Comparison of ENCODE assay signal across 8 cellular contexts in genomic region chr21:33947451-33948095, GRCh38. TPM values are rescaled to one million over a fixed set of nuclear protein-coding genes. Genes with fewer than 3 reads are reported as not detected.
DNase-seq lines count a peak whose midpoint lies in the region; ATAC-seq and TF ChIP-seq lines count a peak whose summit lies in the region.

No MANE protein-coding gene starts in this region.

- peak; percentile 85 for DNase-seq in activated T-helper 1 cell treated with anti-CD3 and anti-CD28 coated beads, Interleukin-12 subunit alpha, Interleukin-12 subunit beta, Interleukin-2, Interleukin-4 antibody, amounts not matched to agents 30 ng/mL and 10 ng/mL and 1 ng/mL, durations not matched to agents 14 hours and 24 hours and 36 hours (ENCODE audit: low spot score)
- DNase-seq in fibroblast of lung (ENCODE audit: low read depth in 2 of 2) (peak; percentile 94 to 98), neural crest cell (ENCODE audit: low read depth, low spot score) (no peak)

- peak overlapping the region in 2 of 4 experiments; percentile 21 to 43 for H3K4me3 ChIP-seq in fibroblast of lung (replicated peaks in 1 of 4; ENCODE audit: control extremely low read depth in 1 of 4, insufficient read depth in 1 of 4, low read depth in 3 of 4, low read length in 4 of 4)
- H3K4me3 ChIP-seq in stomach smooth muscle (ENCODE audit: low read length in 2 of 2), result peak overlapping the region; percentile 42 to 58

- intact Hi-C loops in activated T-helper 1 cell treated with anti-CD3 and anti-CD28 coated beads, Interleukin-12 subunit alpha, Interleukin-12 subunit beta, Interleukin-2, Interleukin-4 antibody, amounts not matched to agents 30 ng/mL and 10 ng/mL and 1 ng/mL, durations not matched to agents 14 hours and 24 hours and 36 hours (cut with micrococcal nuclease), result loop anchor here (1.0 to 10.0 kb wide), 8 partner anchors 11 to 1017 kb away; partner anchors contain the start of gene ATP5PO

- H3K27ac ChIP-seq in C4-2B (peak overlapping the region; percentile 40), fibroblast of lung (ENCODE audit: insufficient read depth, low read length) (peak overlapping the region; percentile 67), stomach smooth muscle (ENCODE audit: low read length) (peak overlapping the region; percentile 90)

- peak overlapping the region; percentile 80 for H3K4me2 ChIP-seq in fibroblast of lung (ENCODE audit: extremely low read depth, insufficient read depth, low read length)

- H3K27ac Mint-ChIP-seq in activated T-helper 1 cell treated with anti-CD3 and anti-CD28 coated beads, Interleukin-12 subunit alpha, Interleukin-12 subunit beta, Interleukin-2, Interleukin-4 antibody, amounts not matched to agents 30 ng/mL and 10 ng/mL and 1 ng/mL, durations not matched to agents 14 hours and 24 hours and 36 hours, result peak overlapping the region; percentile 97
- peak overlapping the region; percentile 98 for H3K27ac Mint-ChIP-seq in neural crest cell (ENCODE audit: unreplicated experiment)

- peaks cover 47% of the 10 kb centered on the region for H3K36me3 Mint-ChIP-seq in activated T-helper 1 cell treated with anti-CD3 and anti-CD28 coated beads, Interleukin-12 subunit alpha, Interleukin-12 subunit beta, Interleukin-2, Interleukin-4 antibody, amounts not matched to agents 30 ng/mL and 10 ng/mL and 1 ng/mL, durations not matched to agents 14 hours and 24 hours and 36 hours (ENCODE audit: low read depth)
- peaks cover 16% of the 10 kb centered on the region for H3K36me3 Mint-ChIP-seq in neural crest cell (ENCODE audit: low read depth)

- H3K4me3 Mint-ChIP-seq in activated T-helper 1 cell treated with anti-CD3 and anti-CD28 coated beads, Interleukin-12 subunit alpha, Interleukin-12 subunit beta, Interleukin-2, Interleukin-4 antibody, amounts not matched to agents 30 ng/mL and 10 ng/mL and 1 ng/mL, durations not matched to agents 14 hours and 24 hours and 36 hours, result peak overlapping the region; percentile 65
- peak overlapping the region; percentile 75 for H3K4me3 Mint-ChIP-seq in neural crest cell

- ATAC-seq in GM19463 (IDR thresholded peaks at IDR 0.05; ENCODE audit: unreplicated experiment), result peak; percentile 52
- peak; percentile 39 for ATAC-seq in HG03575 (IDR thresholded peaks at IDR 0.05; ENCODE audit: extremely low read depth, insufficient number of reproducible peaks, low FRiP score, unreplicated experiment)

- H3K27me3 ChIP-seq in fibroblast of lung (ENCODE audit: control insufficient read depth, insufficient read depth, low read length) (no peaks in the 10 kb centered on the region), stomach smooth muscle (ENCODE audit: control insufficient read depth in 1 of 2, insufficient read depth in 2 of 2, low read length in 2 of 2) (no peaks in the 10 kb centered on the region)

- H3K36me3 ChIP-seq in fibroblast of lung (ENCODE audit: control insufficient read depth, insufficient read depth, low read length) (no peaks in the 10 kb centered on the region), stomach smooth muscle (ENCODE audit: control insufficient read depth in 2 of 2, insufficient read depth in 2 of 2, low read length in 2 of 2) (no peaks in the 10 kb centered on the region)

- H2AFZ ChIP-seq in fibroblast of lung (ENCODE audit: low read length), result peak overlapping the region; percentile 6

- no peak for TF ChIP-seq CTCF in C4-2B (conservative IDR thresholded peaks at IDR 0.05)
- no peak for TF ChIP-seq CTCF in fibroblast of lung (conservative IDR thresholded peaks at IDR 0.05 in 1 of 2, IDR thresholded peaks at IDR 0.05 in 1 of 2; ENCODE audit: low read depth in 1 of 2, low read length in 2 of 2)
- TF ChIP-seq CTCF in neural crest cell (conservative IDR thresholded peaks at IDR 0.05), result no peak

- no peaks in the 10 kb centered on the region for H3K79me2 ChIP-seq in fibroblast of lung (ENCODE audit: control insufficient read depth, insufficient read depth, low read length)

- peaks cover 16% of the 10 kb centered on the region for H3K9me3 Mint-ChIP-seq in activated T-helper 1 cell treated with anti-CD3 and anti-CD28 coated beads, Interleukin-12 subunit alpha, Interleukin-12 subunit beta, Interleukin-2, Interleukin-4 antibody, amounts not matched to agents 30 ng/mL and 10 ng/mL and 1 ng/mL, durations not matched to agents 14 hours and 24 hours and 36 hours
- peaks cover 3% of the 10 kb centered on the region for H3K9me3 Mint-ChIP-seq in neural crest cell

- H3K9me3 ChIP-seq in fibroblast of lung (ENCODE audit: control insufficient read depth, insufficient read depth, low read depth, low read length) (no peaks in the 10 kb centered on the region), stomach smooth muscle (ENCODE audit: control insufficient read depth in 2 of 2, low read length in 2 of 2) (no peaks in the 10 kb centered on the region)

- H3K4me1 ChIP-seq in fibroblast of lung (ENCODE audit: control insufficient read depth, extremely low read depth, insufficient read depth, low read length) (peaks cover 12% of the 10 kb centered on the region), stomach smooth muscle (ENCODE audit: control insufficient read depth, insufficient read depth, low read length) (peaks cover 29% of the 10 kb centered on the region)

- H3K4me1 Mint-ChIP-seq in activated T-helper 1 cell treated with anti-CD3 and anti-CD28 coated beads, Interleukin-12 subunit alpha, Interleukin-12 subunit beta, Interleukin-2, Interleukin-4 antibody, amounts not matched to agents 30 ng/mL and 10 ng/mL and 1 ng/mL, durations not matched to agents 14 hours and 24 hours and 36 hours (ENCODE audit: low read depth), result peaks cover 77% of the 10 kb centered on the region
- H3K4me1 Mint-ChIP-seq in neural crest cell, result peaks cover 36% of the 10 kb centered on the region

- H3K9ac ChIP-seq in fibroblast of lung (ENCODE audit: insufficient read depth, low read length) (no peak overlapping the region), stomach smooth muscle (ENCODE audit: low read length in 2 of 2) (peak overlapping the region; percentile 34 to 51)

- peaks cover 4% of the 10 kb centered on the region for H3K27me3 Mint-ChIP-seq in activated T-helper 1 cell treated with anti-CD3 and anti-CD28 coated beads, Interleukin-12 subunit alpha, Interleukin-12 subunit beta, Interleukin-2, Interleukin-4 antibody, amounts not matched to agents 30 ng/mL and 10 ng/mL and 1 ng/mL, durations not matched to agents 14 hours and 24 hours and 36 hours (ENCODE audit: insufficient read depth)
- H3K27me3 Mint-ChIP-seq in neural crest cell (ENCODE audit: low read depth), result no peaks in the 10 kb centered on the region

- H4K20me1 ChIP-seq in fibroblast of lung (ENCODE audit: control insufficient read depth, extremely low read depth, insufficient read depth, low read length), result no peaks in the 10 kb centered on the region

TF ChIP-seq in PFSK-1, 5 proteins besides CTCF, POLR2A, EP300 and RAD21:
- TF ChIP-seq FOXP2 (optimal IDR thresholded peaks at IDR 0.05; ENCODE audit: borderline replicate concordance, extremely low read depth, extremely low read length, insufficient read depth), result no peak
- TF ChIP-seq SIN3A (IDR thresholded peaks at IDR 0.05; ENCODE audit: borderline replicate concordance, insufficient read depth, low read length), result 0 out of 2 replicates have a peak, but pooled peaks have one; percentile 34

RNA-seq across cellular contexts. Expression of gene ATP5PO, which starts 32.0 kb away (rescaled TPM):
- 424 TPM for polyA plus RNA-seq in PFSK-1 (2012; ENCODE audit: insufficient read length, low read depth)
- total RNA-seq in activated T-helper 1 cell treated with anti-CD3 and anti-CD28 coated beads, Interleukin-12 subunit alpha, Interleukin-12 subunit beta, Interleukin-2, Interleukin-4 antibody, amounts not matched to agents 30 ng/mL and 10 ng/mL and 1 ng/mL, durations not matched to agents 14 hours and 24 hours and 36 hours, result 168 and 176 TPM in 2 replicates
- 152 and 154 TPM in 2 replicates for total RNA-seq in fibroblast of lung
- polyA plus RNA-seq in fibroblast of lung, result 259 and 277 TPM in 2 replicates
- 229 and 268 TPM in 2 replicates for polyA plus RNA-seq in fibroblast of lung (2012)
- polyA minus RNA-seq in fibroblast of lung (ENCODE audit: low replicate concordance), result 47.5 and 52.2 TPM in 2 replicates
- total RNA-seq in neural crest cell, result 231 and 234 TPM in 2 replicates

Comparison
In these comparisons a context has a peak if more than half of its experiments do, and no peak if none do; other contexts are left out.
1. H3K27ac ChIP-seq: peak in every context shown above with its lines; median percentile 90 in stomach smooth muscle; 67 in fibroblast of lung; 40 in C4-2B.